ENCODE assay signal across 16 cellular contexts in genomic region chr11:36459046-36459445, GRCh38.
"Had no signal": no experiment of that assay in that cellular context is flagged by ENCODE, and none has a peak within 500 bp of the region (broad histone marks: within the 10 kb centered on the region; RNA-seq: fewer than 3 reads in every experiment).

No MANE protein-coding gene starts in this region.

- H3K27ac Mint-ChIP-seq: dendritic cell treated with granulocyte-macrophage colony-stimulating factor and Interleukin-4, amounts not matched to agents 40 ng/mL and 50 ng/mL, for 4 days had no signal

- H3K27ac ChIP-seq: foreskin keratinocyte, psoas muscle, suprapubic skin, thyroid gland, upper lobe of left lung, uterus had no signal

- ATAC-seq: foreskin keratinocyte; mucosa of descending colon; naive thymus-derived CD8-positive, alpha-beta T cell; psoas muscle; sciatic nerve had no signal

- H3K9me3 ChIP-seq: mucosa of descending colon, psoas muscle, suprapubic skin, thyroid gland, upper lobe of left lung, uterus had no signal

- H3K4me1 ChIP-seq: uterus had no signal

- H3K4me3 ChIP-seq: mucosa of descending colon, psoas muscle, suprapubic skin, thyroid gland, upper lobe of left lung, uterus had no signal

- H3K27me3 ChIP-seq: foreskin keratinocyte, suprapubic skin, thyroid gland, upper lobe of left lung, uterus had no signal

- H3K4me3 Mint-ChIP-seq: dendritic cell treated with granulocyte-macrophage colony-stimulating factor and Interleukin-4, amounts not matched to agents 40 ng/mL and 50 ng/mL, for 4 days; naive thymus-derived CD8-positive, alpha-beta T cell had no signal

- H3K36me3 Mint-ChIP-seq: naive thymus-derived CD8-positive, alpha-beta T cell had no signal

- H3K36me3 ChIP-seq: suprapubic skin, thyroid gland, uterus had no signal

- DNase-seq: cerebellar nuclear complex; erythroblast; foreskin keratinocyte; kidney glomerular epithelial cell; mucosa of descending colon; naive thymus-derived CD8-positive, alpha-beta T cell; psoas muscle; retina; stimulated activated CD4-positive, alpha-beta T cell treated with anti-CD3 and anti-CD28 coated beads, Interleukin-2, amount 100 ng/mL, for 24 hours; stimulated activated naive CD4-positive, alpha-beta T cell treated with Interleukin-2 at 50 U/mL for 16 hours; uterus had no signal

- H3K9me3 Mint-ChIP-seq: dendritic cell treated with granulocyte-macrophage colony-stimulating factor and Interleukin-4, amounts not matched to agents 40 ng/mL and 50 ng/mL, for 4 days; naive thymus-derived CD8-positive, alpha-beta T cell had no signal
